Comparison of ENCODE assay signal across 2 cellular contexts in the genomic region with DNA sequence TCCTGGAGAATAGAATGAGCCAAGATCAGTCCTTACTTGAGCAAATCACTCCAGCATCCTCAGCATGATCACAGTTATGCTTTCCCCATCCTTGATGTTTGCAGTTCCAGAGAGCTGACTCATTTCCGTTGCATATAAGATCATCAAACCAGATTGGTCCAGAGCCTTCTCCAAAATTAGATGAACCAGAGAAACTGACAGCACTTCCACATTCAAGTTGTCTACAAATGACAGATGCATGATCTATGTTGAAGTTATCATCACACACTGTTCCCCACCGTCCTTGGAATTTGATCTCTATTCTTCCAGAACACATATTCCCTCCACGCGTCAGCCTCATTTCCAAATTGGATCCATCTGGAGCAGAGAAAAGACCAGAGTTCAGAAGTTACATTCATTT.
A peak's percentile ranks its signal among the peaks of the same experiment; 100 is the strongest.
TF ChIP-seq lines count a peak whose summit lies in the region.

No MANE protein-coding gene starts in this region.

TF ChIP-seq in K562, 482 proteins besides CTCF, POLR2A, EP300 and RAD21:
- TF ChIP-seq CTBP1 (IDR thresholded peaks at IDR 0.05; ENCODE audit: borderline replicate concordance): peak; percentile 32; the same call in 1 of the 2 replicates
- TF ChIP-seq, protein P1, sequence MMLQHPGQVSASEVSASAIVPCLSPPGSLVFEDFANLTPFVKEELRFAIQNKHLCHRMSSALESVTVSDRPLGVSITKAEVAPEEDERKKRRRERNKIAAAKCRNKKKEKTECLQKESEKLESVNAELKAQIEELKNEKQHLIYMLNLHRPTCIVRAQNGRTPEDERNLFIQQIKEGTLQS (IDR thresholded peaks at IDR 0.05): 0 out of 2 replicates have a peak, but pooled peaks have one; percentile 22
- TF ChIP-seq, protein P1 (CRISPR knock-in tag; conservative IDR thresholded peaks at IDR 0.05): no peak
- 0 out of 2 replicates have a peak, but pooled peaks have one; percentile 18 for TF ChIP-seq FOSL1 (tag; conservative IDR thresholded peaks at IDR 0.05)
- no peak for TF ChIP-seq CBFA2T2 (conservative IDR thresholded peaks at IDR 0.05)

TF ChIP-seq in HEK293T, 16 proteins besides CTCF, POLR2A, EP300 and RAD21:
- TF ChIP-seq FOXK2 (IDR thresholded peaks at IDR 0.05): no peak
- TF ChIP-seq TARDBP (IDR thresholded peaks at IDR 0.05): no peak
- no peak for TF ChIP-seq ELF4 (IDR thresholded peaks at IDR 0.05)
- no peak for TF ChIP-seq LEF1 (IDR thresholded peaks at IDR 0.05; ENCODE audit: borderline replicate concordance)
- no peak for TF ChIP-seq L3MBTL2 (conservative IDR thresholded peaks at IDR 0.05)
- no peak for TF ChIP-seq FOXA1 (IDR thresholded peaks at IDR 0.05)
- TF ChIP-seq HDGF (IDR thresholded peaks at IDR 0.05; ENCODE audit: borderline replicate concordance): no peak
- TF ChIP-seq, protein P2, sequence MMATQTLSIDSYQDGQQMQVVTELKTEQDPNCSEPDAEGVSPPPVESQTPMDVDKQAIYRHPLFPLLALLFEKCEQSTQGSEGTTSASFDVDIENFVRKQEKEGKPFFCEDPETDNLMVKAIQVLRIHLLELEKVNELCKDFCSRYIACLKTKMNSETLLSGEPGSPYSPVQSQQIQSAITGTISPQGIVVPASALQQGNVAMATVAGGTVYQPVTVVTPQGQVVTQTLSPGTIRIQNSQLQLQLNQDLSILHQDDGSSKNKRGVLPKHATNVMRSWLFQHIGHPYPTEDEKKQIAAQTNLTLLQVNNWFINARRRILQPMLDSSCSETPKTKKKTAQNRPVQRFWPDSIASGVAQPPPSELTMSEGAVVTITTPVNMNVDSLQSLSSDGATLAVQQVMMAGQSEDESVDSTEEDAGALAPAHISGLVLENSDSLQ (IDR thresholded peaks at IDR 0.05): no peak
- TF ChIP-seq ZNF384 (IDR thresholded peaks at IDR 0.05): no peak
- no peak for TF ChIP-seq ARNT (IDR thresholded peaks at IDR 0.05)
- no peak for TF ChIP-seq BHLHE40 (IDR thresholded peaks at IDR 0.05; ENCODE audit: borderline replicate concordance)
- no peak for TF ChIP-seq CTBP1 (IDR thresholded peaks at IDR 0.05; ENCODE audit: borderline replicate concordance)
- TF ChIP-seq SP1 (IDR thresholded peaks at IDR 0.05): no peak
- TF ChIP-seq SUZ12 (IDR thresholded peaks at IDR 0.05): no peak
- TF ChIP-seq FOXM1 (IDR thresholded peaks at IDR 0.05; ENCODE audit: borderline replicate concordance): no peak
